Comparison of ENCODE assay signal across 8 cellular contexts in genomic region chr11:96215094-96215782, GRCh38.
DNase-seq lines count a peak whose midpoint lies in the region; ATAC-seq and TF ChIP-seq lines count a peak whose summit lies in the region.

No MANE protein-coding gene starts in this region.

- WGBS in body of pancreas, 2 donors = 21 to 30% methylated on average over 7 of the region's 7 CpGs
- 5% methylated on average over 7 of the region's 7 CpGs for WGBS in mesenchymal stem cell

- H2AFZ ChIP-seq in Karpas-422 (ENCODE audit: low read length) (peak overlapping the region; percentile 63; the same call in 1 of the 2 replicates), mesenchymal stem cell (ENCODE audit: low read depth, low read length) (no peak overlapping the region)

- H4K91ac ChIP-seq in mesenchymal stem cell (ENCODE audit: low read length) = peak overlapping the region; percentile 85

- peak overlapping the region; percentile 88 for H2BK120ac ChIP-seq in mesenchymal stem cell (ENCODE audit: low read depth, low read length)

- DNase-seq in Karpas-422 (peak; percentile 68), body of pancreas (no peak), mesenchymal stem cell (peak; percentile 92), NCI-H1092 treated with DMSO at 0.1 percent for 48 hours (lab: John Stamatoyannopoulos, UW) (no peak)
- DNase-seq in effector CD4-positive, alpha-beta T cell = no peak
- no peak for DNase-seq in stimulated activated CD4-positive, alpha-beta T cell treated with anti-CD3 and anti-CD28 coated beads, Interleukin-4, amount 100 ng/mL, for 24 hours

- no peaks in the 10 kb centered on the region for H3K9me3 ChIP-seq in Karpas-422 (ENCODE audit: low read length)
- no peaks in the 10 kb centered on the region for H3K9me3 ChIP-seq in body of pancreas
- H3K9me3 ChIP-seq in mesenchymal stem cell (ENCODE audit: control insufficient read depth, low read length) = no peaks in the 10 kb centered on the region

- intact Hi-C loops in body of pancreas (cut with DNase I) = no loop called here

- no peak overlapping the region for H2BK5ac ChIP-seq in mesenchymal stem cell (ENCODE audit: low read depth, low read length, poor library complexity, severe bottlenecking)

- H3K27me3 ChIP-seq in Karpas-422 (ENCODE audit: low read length) (no peaks in the 10 kb centered on the region), body of pancreas (no peaks in the 10 kb centered on the region), mesenchymal stem cell (ENCODE audit: control insufficient read depth in 1 of 2, insufficient read depth in 1 of 2, low read length in 2 of 2) (no peaks in the 10 kb centered on the region)

- H3K4me3 ChIP-seq in Karpas-422 (ENCODE audit: low read length) (no peak overlapping the region), body of pancreas (no peak overlapping the region), mesenchymal stem cell (ENCODE audit: insufficient read depth in 1 of 2, low read depth in 1 of 2, low read length in 2 of 2) (no peak overlapping the region)

- no peak overlapping the region for H4K8ac ChIP-seq in mesenchymal stem cell (ENCODE audit: low read length)

- H3K4me1 ChIP-seq in Karpas-422 (ENCODE audit: low read length) (peaks cover 18% of the 10 kb centered on the region), body of pancreas (peaks cover 11% of the 10 kb centered on the region), mesenchymal stem cell (ENCODE audit: control insufficient read depth, insufficient read depth, low read depth, low read length) (peaks cover 6% of the 10 kb centered on the region)

- H3K4me2 ChIP-seq in Karpas-422 (ENCODE audit: low read depth, low read length, poor library complexity, severe bottlenecking) = peak overlapping the region; percentile 17
- H3K4me2 ChIP-seq in mesenchymal stem cell (ENCODE audit: low read length, poor library complexity, severe bottlenecking) = no peak overlapping the region

- H2BK12ac ChIP-seq in mesenchymal stem cell (ENCODE audit: low read length in 2 of 2) = peak overlapping the region in 1 of 2 experiments; percentile 29

- no peak overlapping the region for H2BK15ac ChIP-seq in mesenchymal stem cell (ENCODE audit: low read depth, poor library complexity, severe bottlenecking)

- H2AK5ac ChIP-seq in mesenchymal stem cell (ENCODE audit: low read length, severe bottlenecking) = no peak overlapping the region

- no peaks in the 10 kb centered on the region for H3K9me2 ChIP-seq in Karpas-422 (replicated peaks; ENCODE audit: insufficient read depth, low read length)

- H3K4ac ChIP-seq in mesenchymal stem cell (ENCODE audit: low read depth in 1 of 2, low read length in 2 of 2) = peak overlapping the region in 1 of 2 experiments; percentile 47

- H3K9ac ChIP-seq in Karpas-422 (ENCODE audit: low read length) (no peak overlapping the region), mesenchymal stem cell (ENCODE audit: low read length) (peak overlapping the region; percentile 39)

- H3K27ac ChIP-seq in Karpas-422 (ENCODE audit: low read length) = peak overlapping the region; percentile 57
- peak overlapping the region in 3 of 4 donors; percentile 31 to 74 (median 64) for H3K27ac ChIP-seq in body of pancreas
- peak overlapping the region; percentile 81 for H3K27ac ChIP-seq in mesenchymal stem cell (ENCODE audit: low read length, poor library complexity, severe bottlenecking)

- no peaks in the 10 kb centered on the region for H3K36me3 ChIP-seq in Karpas-422 (ENCODE audit: insufficient read depth, low read length)
- H3K36me3 ChIP-seq in body of pancreas (replicated peaks in 1 of 2; ENCODE audit: insufficient read depth in 1 of 2, low read depth in 2 of 2) = no peaks in the 10 kb centered on the region
- no peaks in the 10 kb centered on the region for H3K36me3 ChIP-seq in mesenchymal stem cell (ENCODE audit: control insufficient read depth in 1 of 2, insufficient read depth in 2 of 2, low read depth in 1 of 2, low read length in 2 of 2)

- H3K14ac ChIP-seq in mesenchymal stem cell (ENCODE audit: low read length in 2 of 2) = no peak overlapping the region

- peaks cover 17% of the 10 kb centered on the region for H3K79me1 ChIP-seq in mesenchymal stem cell (replicated peaks; ENCODE audit: low read length, poor library complexity, severe bottlenecking)

- no peaks in the 10 kb centered on the region for H4K20me1 ChIP-seq in Karpas-422 (ENCODE audit: insufficient read depth, low read depth, low read length)

- H3K23ac ChIP-seq in mesenchymal stem cell (ENCODE audit: low read length in 2 of 2) = no peak overlapping the region

- H3K18ac ChIP-seq in mesenchymal stem cell (ENCODE audit: low read depth in 1 of 2, low read length in 2 of 2) = peak overlapping the region; percentile 64

- ATAC-seq in GM18517 (IDR thresholded peaks at IDR 0.05; ENCODE audit: unreplicated experiment) (peak; percentile 82), GM21786 (IDR thresholded peaks at IDR 0.05; ENCODE audit: unreplicated experiment) (peak; percentile 76), body of pancreas (no peak)

- TF ChIP-seq POLR2A in body of pancreas (IDR thresholded peaks at IDR 0.05) = no peak

- TF ChIP-seq CTCF in body of pancreas (IDR thresholded peaks at IDR 0.05) = no peak

- no peaks in the 10 kb centered on the region for H3K79me2 ChIP-seq in Karpas-422 (ENCODE audit: low read length)

Comparison
In these comparisons a context has a peak if more than half of its experiments do, and no peak if none do; other contexts are left out.
1. DNase-seq: peak in Karpas-422 (single experiment) and mesenchymal stem cell (single experiment); none in body of pancreas (0 of 4), NCI-H1092 treated with DMSO at 0.1 percent for 48 hours (single experiment), effector CD4-positive, alpha-beta T cell (single experiment) and stimulated activated CD4-positive, alpha-beta T cell treated with anti-CD3 and anti-CD28 coated beads, Interleukin-4, amount 100 ng/mL, for 24 hours (single experiment).
2. Peak in every context shown above with its lines, with median percentiles within 50 percentile points of each other: H3K27ac ChIP-seq.